Comparison of ENCODE assay signal across 1 cellular context in the genomic region with DNA sequence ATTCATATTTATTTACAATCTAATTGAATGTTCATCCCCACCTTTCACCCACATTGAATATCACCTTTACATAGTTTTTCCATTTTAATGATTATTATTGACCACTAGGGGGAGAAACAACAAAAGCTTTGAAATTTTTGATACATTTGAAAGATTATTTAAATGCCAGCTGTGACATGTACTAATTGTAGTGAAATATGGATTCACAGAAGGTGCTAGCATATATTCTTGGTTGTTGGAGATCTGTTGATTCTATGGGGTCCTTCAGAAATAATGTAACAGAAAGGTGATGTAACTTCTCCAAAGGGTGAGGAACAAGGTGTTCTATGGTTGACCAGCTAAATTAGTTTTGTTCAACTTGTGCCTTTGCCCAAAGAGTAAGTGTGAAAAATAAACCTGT.
TF ChIP-seq lines count a peak whose summit lies in the region.

No MANE protein-coding gene starts in this region.

TF ChIP-seq in HepG2, 621 proteins besides CTCF, POLR2A, EP300 and RAD21:
- no peak for TF ChIP-seq CREB1 (IDR thresholded peaks at IDR 0.05)
- peak; percentile 20; the same call in 1 of the 2 replicates for TF ChIP-seq CREB1 (CRISPR knock-in tag; IDR thresholded peaks at IDR 0.05)
- TF ChIP-seq POGZ (CRISPR knock-in tag; IDR thresholded peaks at IDR 0.05): no peak
- TF ChIP-seq, protein P1, sequence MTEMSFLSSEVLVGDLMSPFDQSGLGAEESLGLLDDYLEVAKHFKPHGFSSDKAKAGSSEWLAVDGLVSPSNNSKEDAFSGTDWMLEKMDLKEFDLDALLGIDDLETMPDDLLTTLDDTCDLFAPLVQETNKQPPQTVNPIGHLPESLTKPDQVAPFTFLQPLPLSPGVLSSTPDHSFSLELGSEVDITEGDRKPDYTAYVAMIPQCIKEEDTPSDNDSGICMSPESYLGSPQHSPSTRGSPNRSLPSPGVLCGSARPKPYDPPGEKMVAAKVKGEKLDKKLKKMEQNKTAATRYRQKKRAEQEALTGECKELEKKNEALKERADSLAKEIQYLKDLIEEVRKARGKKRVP (CRISPR knock-in tag; IDR thresholded peaks at IDR 0.05): peak in 1 of 2 experiments; percentile 17; a peak in 1 of 4 replicates
- no peak for TF ChIP-seq ZFX (CRISPR knock-in tag; IDR thresholded peaks at IDR 0.05; ENCODE audit: low read depth)
- TF ChIP-seq CEBPG (CRISPR knock-in tag; IDR thresholded peaks at IDR 0.05): peak; percentile 25; the same call in 1 of the 2 replicates
- peak; percentile 16 for TF ChIP-seq HNRNPK (IDR thresholded peaks at IDR 0.05; ENCODE audit: low read depth, low read length, poor library complexity, severe bottlenecking)
- no peak for TF ChIP-seq ZNF235 (CRISPR knock-in tag; IDR thresholded peaks at IDR 0.05; ENCODE audit: borderline replicate concordance)
- TF ChIP-seq ZFP36 (IDR thresholded peaks at IDR 0.05; ENCODE audit: borderline replicate concordance, low read depth, low read length, partially characterized antibody): no peak
- TF ChIP-seq PPARG (CRISPR knock-in tag; conservative IDR thresholded peaks at IDR 0.05): peak; percentile 99
- TF ChIP-seq SMC3 (IDR thresholded peaks at IDR 0.05; ENCODE audit: low read length): peak; percentile 57; the same call in 1 of the 2 replicates
- TF ChIP-seq RXRB (CRISPR knock-in tag; IDR thresholded peaks at IDR 0.05; ENCODE audit: borderline replicate concordance): peak; percentile 81
- TF ChIP-seq IRF2 (CRISPR knock-in tag; IDR thresholded peaks at IDR 0.05): no peak
- TF ChIP-seq HOXA5 (CRISPR knock-in tag; IDR thresholded peaks at IDR 0.05): 0 out of 2 replicates have a peak, but pooled peaks have one; percentile 26
- TF ChIP-seq, protein P2, sequence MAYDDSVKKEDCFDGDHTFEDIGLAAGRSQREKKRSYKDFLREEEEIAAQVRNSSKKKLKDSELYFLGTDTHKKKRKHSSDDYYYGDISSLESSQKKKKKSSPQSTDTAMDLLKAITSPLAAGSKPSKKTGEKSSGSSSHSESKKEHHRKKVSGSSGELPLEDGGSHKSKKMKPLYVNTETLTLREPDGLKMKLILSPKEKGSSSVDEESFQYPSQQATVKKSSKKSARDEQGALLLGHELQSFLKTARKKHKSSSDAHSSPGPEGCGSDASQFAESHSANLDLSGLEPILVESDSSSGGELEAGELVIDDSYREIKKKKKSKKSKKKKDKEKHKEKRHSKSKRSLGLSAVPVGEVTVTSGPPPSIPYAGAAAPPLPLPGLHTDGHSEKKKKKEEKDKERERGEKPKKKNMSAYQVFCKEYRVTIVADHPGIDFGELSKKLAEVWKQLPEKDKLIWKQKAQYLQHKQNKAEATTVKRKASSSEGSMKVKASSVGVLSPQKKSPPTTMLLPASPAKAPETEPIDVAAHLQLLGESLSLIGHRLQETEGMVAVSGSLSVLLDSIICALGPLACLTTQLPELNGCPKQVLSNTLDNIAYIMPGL (CRISPR knock-in tag; IDR thresholded peaks at IDR 0.05; ENCODE audit: borderline replicate concordance in 1 of 2, low read depth in 1 of 2): 0 out of 4 replicates have a peak, but pooled peaks of 1 of the 2 experiments have one; percentile 6
- no peak for TF ChIP-seq TEAD2 (CRISPR knock-in tag; IDR thresholded peaks at IDR 0.05)
- TF ChIP-seq ATF1 (CRISPR knock-in tag; IDR thresholded peaks at IDR 0.05): peak; percentile 60; the same call in 1 of the 2 replicates
- peak; percentile 93 for TF ChIP-seq STAG1 (CRISPR knock-in tag; IDR thresholded peaks at IDR 0.05)
- TF ChIP-seq KLF9 (CRISPR knock-in tag; IDR thresholded peaks at IDR 0.05; ENCODE audit: low read depth): peak; percentile 40; the same call in 1 of the 2 replicates
- no peak for TF ChIP-seq AGO1 (IDR thresholded peaks at IDR 0.05; ENCODE audit: low read depth, low read length, poor library complexity, severe bottlenecking)
- TF ChIP-seq, protein P3, sequence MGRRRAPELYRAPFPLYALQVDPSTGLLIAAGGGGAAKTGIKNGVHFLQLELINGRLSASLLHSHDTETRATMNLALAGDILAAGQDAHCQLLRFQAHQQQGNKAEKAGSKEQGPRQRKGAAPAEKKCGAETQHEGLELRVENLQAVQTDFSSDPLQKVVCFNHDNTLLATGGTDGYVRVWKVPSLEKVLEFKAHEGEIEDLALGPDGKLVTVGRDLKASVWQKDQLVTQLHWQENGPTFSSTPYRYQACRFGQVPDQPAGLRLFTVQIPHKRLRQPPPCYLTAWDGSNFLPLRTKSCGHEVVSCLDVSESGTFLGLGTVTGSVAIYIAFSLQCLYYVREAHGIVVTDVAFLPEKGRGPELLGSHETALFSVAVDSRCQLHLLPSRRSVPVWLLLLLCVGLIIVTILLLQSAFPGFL (CRISPR knock-in tag; IDR thresholded peaks at IDR 0.05): no peak
- TF ChIP-seq, protein P4, sequence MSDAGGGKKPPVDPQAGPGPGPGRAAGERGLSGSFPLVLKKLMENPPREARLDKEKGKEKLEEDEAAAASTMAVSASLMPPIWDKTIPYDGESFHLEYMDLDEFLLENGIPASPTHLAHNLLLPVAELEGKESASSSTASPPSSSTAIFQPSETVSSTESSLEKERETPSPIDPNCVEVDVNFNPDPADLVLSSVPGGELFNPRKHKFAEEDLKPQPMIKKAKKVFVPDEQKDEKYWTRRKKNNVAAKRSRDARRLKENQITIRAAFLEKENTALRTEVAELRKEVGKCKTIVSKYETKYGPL (CRISPR knock-in tag; IDR thresholded peaks at IDR 0.05): 0 out of 2 replicates have a peak, but pooled peaks have one; percentile 23
- no peak for TF ChIP-seq U2AF2 (IDR thresholded peaks at IDR 0.05; ENCODE audit: low read depth, low read length)
- TF ChIP-seq ONECUT2 (CRISPR knock-in tag; IDR thresholded peaks at IDR 0.05): no peak
- TF ChIP-seq, protein P5, sequence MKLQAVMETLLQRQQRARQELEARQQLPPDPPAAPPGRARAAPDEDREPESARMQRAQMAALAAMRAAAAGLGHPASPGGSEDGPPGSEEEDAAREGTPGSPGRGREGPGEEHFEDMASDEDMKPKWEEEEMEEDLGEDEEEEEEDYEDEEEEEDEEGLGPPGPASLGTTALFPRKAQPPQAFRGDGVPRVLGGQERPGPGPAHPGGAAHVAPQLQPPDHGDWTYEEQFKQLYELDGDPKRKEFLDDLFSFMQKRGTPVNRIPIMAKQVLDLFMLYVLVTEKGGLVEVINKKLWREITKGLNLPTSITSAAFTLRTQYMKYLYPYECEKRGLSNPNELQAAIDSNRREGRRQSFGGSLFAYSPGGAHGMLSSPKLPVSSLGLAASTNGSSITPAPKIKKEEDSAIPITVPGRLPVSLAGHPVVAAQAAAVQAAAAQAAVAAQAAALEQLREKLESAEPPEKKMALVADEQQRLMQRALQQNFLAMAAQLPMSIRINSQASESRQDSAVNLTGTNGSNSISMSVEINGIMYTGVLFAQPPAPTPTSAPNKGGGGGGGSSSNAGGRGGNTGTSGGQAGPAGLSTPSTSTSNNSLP (IDR thresholded peaks at IDR 0.05; ENCODE audit: low read depth, low read length): peak; percentile 95
- peak; percentile 44; the same call in 1 of the 2 replicates for TF ChIP-seq BRCA1 (CRISPR knock-in tag; IDR thresholded peaks at IDR 0.05)
- peak; percentile 36; the same call in 1 of the 2 replicates for TF ChIP-seq THAP11 (CRISPR knock-in tag; IDR thresholded peaks at IDR 0.05)
